Comparison of ENCODE assay signal across 8 cellular contexts in the genomic region with DNA sequence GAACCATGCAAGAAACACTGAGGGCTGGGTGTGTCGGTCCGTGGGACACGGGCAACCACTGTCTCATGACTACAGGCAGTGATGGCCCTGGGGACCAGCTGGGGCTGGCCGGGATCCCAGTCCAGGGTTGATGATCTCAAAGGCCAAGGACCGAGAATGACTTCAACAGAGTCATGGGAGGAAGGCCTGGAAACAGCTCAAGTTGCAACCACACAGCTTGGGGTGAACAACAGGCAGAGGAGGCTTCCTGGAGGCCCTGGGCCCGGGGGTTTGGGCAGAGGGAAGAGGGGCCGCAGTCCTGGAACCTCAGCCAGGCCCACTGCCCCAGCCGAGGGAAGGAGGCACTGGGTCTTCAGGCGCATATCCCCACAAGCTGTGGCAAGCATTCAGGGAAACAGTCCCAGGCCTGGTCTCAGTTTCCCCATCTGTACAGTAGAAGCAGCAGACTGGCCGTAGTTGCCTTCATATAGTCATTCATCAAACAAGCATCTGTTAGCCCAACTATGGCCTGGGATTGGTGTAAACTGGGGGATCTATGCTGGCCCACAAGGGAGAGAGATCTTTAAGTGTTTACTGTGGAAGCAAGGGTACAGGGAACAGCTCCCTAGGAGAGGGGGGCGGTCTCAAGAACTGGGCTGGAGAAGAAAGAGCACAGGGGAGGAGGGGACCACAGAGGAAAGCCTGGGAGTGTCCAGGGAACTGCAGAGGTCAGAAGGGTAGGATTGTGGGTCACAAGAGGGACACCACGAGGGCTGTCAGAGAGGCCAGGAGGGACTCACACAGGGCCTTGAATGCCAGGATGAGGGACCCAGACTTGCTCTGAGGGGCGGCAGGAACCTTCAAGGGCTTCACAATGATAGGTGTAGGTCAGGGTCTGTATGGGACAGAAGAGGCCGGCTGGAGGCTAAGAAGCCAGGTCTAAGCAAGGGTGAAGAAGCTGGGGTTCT. TPM values are rescaled to one million over a fixed set of nuclear protein-coding genes. Genes with fewer than 3 reads are reported as not detected.
DNase-seq lines count a peak whose midpoint lies in the region; ATAC-seq, FAIRE-seq and TF ChIP-seq lines count a peak whose summit lies in the region.

No MANE protein-coding gene starts in this region.

- no peak for TF ChIP-seq CTCF in cardiac fibroblast (IDR thresholded peaks at IDR 0.05; ENCODE audit: low read depth, low read length)
- no peak for TF ChIP-seq CTCF in HepG2 (CRISPR knock-in tag; IDR thresholded peaks at IDR 0.05)

- H2AFZ ChIP-seq in HepG2 (ENCODE audit: low read length) = no peak overlapping the region

- H3K36me3 Mint-ChIP-seq in stimulated activated effector memory CD8-positive, alpha-beta T cell treated with anti-CD3 and anti-CD28 coated beads, Interleukin-12 subunit alpha, Interleukin-12 subunit beta, amount 100 ng/mL, for 72 hours = no peaks in the 10 kb centered on the region

- no peak for TF ChIP-seq EP300 in HepG2 (IDR thresholded peaks at IDR 0.05; ENCODE audit: low read depth in 2 of 2, low read length in 2 of 2)
- TF ChIP-seq EP300 in HepG2 (CRISPR knock-in tag; IDR thresholded peaks at IDR 0.05; ENCODE audit: borderline replicate concordance) = no peak

- CTCF ChIA-PET in HepG2 (lab: Yijun Ruan, JAX; ENCODE audit: low intra/inter-chr PET ratio, low total read pairs) = interaction anchor here (1.1 kb wide), 1 partner anchor 49 kb away, joined by 3 read pairs; no protein-coding TSS in a partner anchor

- H3K27me3 ChIP-seq in HepG2 (ENCODE audit: control insufficient read depth in 1 of 2, insufficient read depth in 2 of 2, low read length in 2 of 2) = no peaks in the 10 kb centered on the region

- no peaks in the 10 kb centered on the region; the same call in 1 of the 2 replicates for H4K20me1 ChIP-seq in HepG2 (ENCODE audit: insufficient read depth, low read length)

- WGBS in HepG2 (ENCODE audit: low lambda C conversion rate) = 58% methylated on average over 14 of the region's 14 CpGs

- H3K4me3 ChIP-seq in cardiac fibroblast (replicated peaks in 1 of 2; ENCODE audit: low read depth in 2 of 2, low read length in 2 of 2) = peak overlapping the region; percentile 19 to 97
- peak overlapping the region in 1 of 3 experiments; percentile 11; a peak in 2 of 6 replicates for H3K4me3 ChIP-seq in HepG2 (replicated peaks in 1 of 3; ENCODE audit: insufficient read depth in 1 of 3, low read depth in 2 of 3, low read length in 3 of 3)

- H3K9me3 Mint-ChIP-seq in stimulated activated effector memory CD8-positive, alpha-beta T cell treated with anti-CD3 and anti-CD28 coated beads, Interleukin-12 subunit alpha, Interleukin-12 subunit beta, amount 100 ng/mL, for 72 hours = no peaks in the 10 kb centered on the region

- H3K36me3 ChIP-seq in HepG2 (replicated peaks in 1 of 2; ENCODE audit: control insufficient read depth in 1 of 2, insufficient read depth in 2 of 2, low read length in 2 of 2) = no peaks in the 10 kb centered on the region

- H3K27ac Mint-ChIP-seq in stimulated activated effector memory CD8-positive, alpha-beta T cell treated with anti-CD3 and anti-CD28 coated beads, Interleukin-12 subunit alpha, Interleukin-12 subunit beta, amount 100 ng/mL, for 72 hours = peak overlapping the region; percentile 80

- intact Hi-C loops in HepG2 (cut with micrococcal nuclease; ENCODE audit: unreplicated experiment) = no loop called here

- ATAC-seq in HepG2 (peak; percentile 36), GM21825 (IDR thresholded peaks at IDR 0.05; ENCODE audit: unreplicated experiment) (no peak)
- ATAC-seq in stimulated activated effector memory CD8-positive, alpha-beta T cell treated with anti-CD3 and anti-CD28 coated beads, Interleukin-12 subunit alpha, Interleukin-12 subunit beta, amount 100 ng/mL, for 72 hours = no peak

- TF ChIP-seq POLR2A in HepG2 (IDR thresholded peaks at IDR 0.05; ENCODE audit: insufficient read depth in 1 of 2, low read depth in 2 of 2, low read length in 2 of 2) = no peak

- H3K79me2 ChIP-seq in HepG2 (ENCODE audit: insufficient read depth, low read length) = no peaks in the 10 kb centered on the region

- no peak overlapping the region for H3K27ac ChIP-seq in HepG2 (ENCODE audit: extremely low read length, insufficient read depth, low read length)

- POLR2A ChIA-PET in HepG2 (lab: Yijun Ruan, JAX) = interaction anchor here (0.6 to 1.7 kb wide), 3 partner anchors 16 to 230 kb away, joined by 3 to 5 read pairs (median 4); a partner anchor contains a TSS

- peak; percentile 79 for FAIRE-seq in HepG2 (lab: Jason Lieb, UNC)

- BruUV-seq in HepG2 (replicated peaks; lab: Mats Ljungman, UMichigan) = no TSS peak

- H3K4me1 Mint-ChIP-seq in stimulated activated effector memory CD8-positive, alpha-beta T cell treated with anti-CD3 and anti-CD28 coated beads, Interleukin-12 subunit alpha, Interleukin-12 subunit beta, amount 100 ng/mL, for 72 hours = peaks cover 4% of the 10 kb centered on the region

- no peak overlapping the region for H3K4me3 Mint-ChIP-seq in stimulated activated effector memory CD8-positive, alpha-beta T cell treated with anti-CD3 and anti-CD28 coated beads, Interleukin-12 subunit alpha, Interleukin-12 subunit beta, amount 100 ng/mL, for 72 hours

- no peak for TF ChIP-seq RAD21 in HepG2 (CRISPR knock-in tag; IDR thresholded peaks at IDR 0.05)

- no peak overlapping the region; the same call in 1 of the 2 replicates for H3K9ac ChIP-seq in HepG2 (ENCODE audit: insufficient read depth, low read depth, low read length)

- H3K4me2 ChIP-seq in HepG2 (ENCODE audit: low read depth, low read length) = peak overlapping the region; percentile 48

- DNase-seq in GOT3 (lab: John Stamatoyannopoulos, UW) (peak; percentile 83), cardiac fibroblast (ENCODE audit: low read depth in 2 of 2) (peak; percentile 80 to 93), HepG2 (ENCODE audit: low spot score) (no peak), NCI-H2029 (lab: John Stamatoyannopoulos, UW) (no peak), NCI-H774 (lab: John Stamatoyannopoulos, UW) (no peak), NCI-H1930 (lab: John Stamatoyannopoulos, UW) (no peak)
- DNase-seq in stimulated activated effector memory CD8-positive, alpha-beta T cell treated with anti-CD3 and anti-CD28 coated beads, Interleukin-12 subunit alpha, Interleukin-12 subunit beta, amount 100 ng/mL, for 72 hours (ENCODE audit: low spot score in 2 of 2) = no peak

- no peaks in the 10 kb centered on the region for H3K9me3 ChIP-seq in HepG2 (ENCODE audit: low read length)

- H3K4me1 ChIP-seq in HepG2 (ENCODE audit: insufficient read depth, low read length) = peaks cover 61% of the 10 kb centered on the region

- in situ Hi-C loops in HepG2 (cut with HindIII; ENCODE audit: extremely low pct_ligation_motif_present, low pct_unique_long_range_greater_than_20kb) = no loop called here

TF ChIP-seq in HepG2, 621 proteins besides CTCF, POLR2A, EP300 and RAD21 (continues in another document):
- TF ChIP-seq KDM5B (CRISPR knock-in tag; IDR thresholded peaks at IDR 0.05; ENCODE audit: borderline replicate concordance) = peak; percentile 11; the same call in 1 of the 2 replicates

RNA-seq across cellular contexts. Expression of a gene that starts 2.1 kb away (rescaled TPM):
- total RNA-seq in HepG2 (2016; rRNA removed; fragmentation: Illumina TruSeq; extraction: Trizol) = 2.2 and 2.7 TPM in 2 replicates
- 0.79 and 0.91 TPM in 2 replicates for total RNA-seq in HepG2 (2016; cell fraction: cytosol; rRNA removed; fragmentation: Illumina TruSeq; extraction: Trizol; ENCODE audit: low read depth)
- total RNA-seq in HepG2 (2016; cell fraction: insoluble cytoplasmic fraction; rRNA removed; fragmentation: Illumina TruSeq; extraction: Trizol) = 2.5 TPM in 2 replicates
- 1.5 and 2.5 TPM in 2 replicates for total RNA-seq in HepG2 (2016; cell fraction: membrane; rRNA removed; fragmentation: Illumina TruSeq; extraction: Trizol)
- 1.3 and 1.7 TPM in 2 replicates for total RNA-seq in HepG2 (2016; cell fraction: nucleus; rRNA removed; fragmentation: Illumina TruSeq; extraction: Trizol)
- polyA plus RNA-seq in HepG2 (2011; rRNA removed) = 0.87 and 1.1 TPM in 2 replicates
- polyA plus RNA-seq in HepG2 (2011; cell fraction: cytosol; rRNA removed) = 0.72 and 0.73 TPM in 2 replicates
- polyA plus RNA-seq in HepG2 (2011; cell fraction: nucleus; rRNA removed) = 0.59 and 0.69 TPM in 2 replicates
- polyA plus RNA-seq in HepG2 (2012) = 1.2 and 1.4 TPM in 2 replicates
- polyA plus RNA-seq in HepG2 (2016; cell fraction: cytosol; fragmentation: Illumina TruSeq; extraction: Trizol; ENCODE audit: low read depth) = 4.6 and 5.7 TPM in 2 replicates
- polyA plus RNA-seq in HepG2 (2016; cell fraction: insoluble cytoplasmic fraction; fragmentation: Illumina TruSeq; extraction: Trizol; ENCODE audit: low read depth) = 10.1 and 12.3 TPM in 2 replicates
- 6.4 and 6.8 TPM in 2 replicates for polyA plus RNA-seq in HepG2 (2016; cell fraction: membrane; fragmentation: Illumina TruSeq; extraction: Trizol; ENCODE audit: low read depth)
- polyA plus RNA-seq in HepG2 (2016; cell fraction: nucleus; fragmentation: Illumina TruSeq; extraction: Trizol; ENCODE audit: insufficient read depth, low read depth) = 8.9 and 9.0 TPM in 2 replicates
- polyA minus RNA-seq in HepG2 (2011; rRNA and poly(A)+ RNA removed; ENCODE audit: low replicate concordance) = 0.72 and 4.7 TPM in 2 replicates
- 0.70 and 0.89 TPM in 2 replicates for polyA minus RNA-seq in HepG2 (2011; cell fraction: cytosol; rRNA and poly(A)+ RNA removed)
- polyA minus RNA-seq in HepG2 (2011; cell fraction: nucleus; rRNA and poly(A)+ RNA removed) = 0.39 and 0.75 TPM in 2 replicates

RNA-seq across cellular contexts. Expression of a gene that starts 29.9 kb away (rescaled TPM):
- total RNA-seq in HepG2 (2016; rRNA removed; fragmentation: Illumina TruSeq; extraction: Trizol) = 53.9 and 60.3 TPM in 2 replicates
- total RNA-seq in HepG2 (2016; cell fraction: cytosol; rRNA removed; fragmentation: Illumina TruSeq; extraction: Trizol; ENCODE audit: low read depth) = 14.9 and 16.3 TPM in 2 replicates
- 49.1 and 52.3 TPM in 2 replicates for total RNA-seq in HepG2 (2016; cell fraction: insoluble cytoplasmic fraction; rRNA removed; fragmentation: Illumina TruSeq; extraction: Trizol)
- 65.6 and 66.2 TPM in 2 replicates for total RNA-seq in HepG2 (2016; cell fraction: membrane; rRNA removed; fragmentation: Illumina TruSeq; extraction: Trizol)
- 24.2 and 31.3 TPM in 2 replicates for total RNA-seq in HepG2 (2016; cell fraction: nucleus; rRNA removed; fragmentation: Illumina TruSeq; extraction: Trizol)
- polyA plus RNA-seq in HepG2 (2011; rRNA removed) = 41.3 and 49.9 TPM in 2 replicates
- 46.3 and 49.3 TPM in 2 replicates for polyA plus RNA-seq in HepG2 (2011; cell fraction: cytosol; rRNA removed)
- polyA plus RNA-seq in HepG2 (2011; cell fraction: nucleus; rRNA removed) = 32.5 and 35.0 TPM in 2 replicates
- polyA plus RNA-seq in HepG2 (2012) = 23.6 and 28.9 TPM in 2 replicates
- 12.4 and 13.0 TPM in 2 replicates for polyA plus RNA-seq in HepG2 (2016; cell fraction: cytosol; fragmentation: Illumina TruSeq; extraction: Trizol; ENCODE audit: low read depth)
- 49.9 and 59.5 TPM in 2 replicates for polyA plus RNA-seq in HepG2 (2016; cell fraction: insoluble cytoplasmic fraction; fragmentation: Illumina TruSeq; extraction: Trizol; ENCODE audit: low read depth)
- 44.7 and 47.8 TPM in 2 replicates for polyA plus RNA-seq in HepG2 (2016; cell fraction: membrane; fragmentation: Illumina TruSeq; extraction: Trizol; ENCODE audit: low read depth)
- polyA plus RNA-seq in HepG2 (2016; cell fraction: nucleus; fragmentation: Illumina TruSeq; extraction: Trizol; ENCODE audit: insufficient read depth, low read depth) = 38.6 and 40.7 TPM in 2 replicates
- polyA minus RNA-seq in HepG2 (2011; rRNA and poly(A)+ RNA removed; ENCODE audit: low replicate concordance) = 14.1 and 93.1 TPM in 2 replicates
- 38.7 and 42.5 TPM in 2 replicates for polyA minus RNA-seq in HepG2 (2011; cell fraction: cytosol; rRNA and poly(A)+ RNA removed)
- 19.2 and 22.9 TPM in 2 replicates for polyA minus RNA-seq in HepG2 (2011; cell fraction: nucleus; rRNA and poly(A)+ RNA removed)

Comparison
In these comparisons a context has a peak if more than half of its experiments do, and no peak if none do; other contexts are left out.
1. DNase-seq: peak in GOT3 (single experiment) and cardiac fibroblast (2 of 2); none in HepG2 (single experiment), stimulated activated effector memory CD8-positive, alpha-beta T cell treated with anti-CD3 and anti-CD28 coated beads, Interleukin-12 subunit alpha, Interleukin-12 subunit beta, amount 100 ng/mL, for 72 hours (0 of 2), NCI-H2029 (single experiment), NCI-H774 (single experiment) and NCI-H1930 (0 of 2).